Comparison of ENCODE assay signal across 1 cellular context in the genomic region with DNA sequence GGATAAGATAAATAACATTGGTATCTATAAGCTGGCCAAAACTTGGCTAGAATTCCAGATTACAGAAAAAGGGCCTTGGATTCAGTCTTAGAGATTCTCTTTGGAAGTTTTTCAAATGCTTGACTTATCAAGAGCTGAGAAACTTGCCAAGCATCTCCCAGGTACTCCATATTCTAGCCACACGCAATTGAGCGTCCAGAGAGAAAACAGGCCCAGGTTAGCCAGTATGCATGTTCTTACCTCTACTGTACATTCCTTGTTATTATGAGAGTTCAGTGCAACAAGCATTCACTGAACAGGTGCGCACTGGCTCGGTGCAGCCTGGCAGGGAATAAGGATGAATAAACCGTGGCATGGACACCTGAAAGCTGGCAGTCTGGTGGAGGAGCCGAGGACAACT.
TF ChIP-seq lines count a peak whose summit lies in the region.

No MANE protein-coding gene starts in this region.

TF ChIP-seq in GM23338, 12 proteins besides CTCF, POLR2A, EP300 and RAD21 (continued from another document):
- TF ChIP-seq, protein P1, sequence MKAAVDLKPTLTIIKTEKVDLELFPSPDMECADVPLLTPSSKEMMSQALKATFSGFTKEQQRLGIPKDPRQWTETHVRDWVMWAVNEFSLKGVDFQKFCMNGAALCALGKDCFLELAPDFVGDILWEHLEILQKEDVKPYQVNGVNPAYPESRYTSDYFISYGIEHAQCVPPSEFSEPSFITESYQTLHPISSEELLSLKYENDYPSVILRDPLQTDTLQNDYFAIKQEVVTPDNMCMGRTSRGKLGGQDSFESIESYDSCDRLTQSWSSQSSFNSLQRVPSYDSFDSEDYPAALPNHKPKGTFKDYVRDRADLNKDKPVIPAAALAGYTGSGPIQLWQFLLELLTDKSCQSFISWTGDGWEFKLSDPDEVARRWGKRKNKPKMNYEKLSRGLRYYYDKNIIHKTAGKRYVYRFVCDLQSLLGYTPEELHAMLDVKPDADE (IDR thresholded peaks at IDR 0.05): no peak
- no peak for TF ChIP-seq JUNB (IDR thresholded peaks at IDR 0.05; ENCODE audit: unreplicated experiment)
TF ChIP-seq in GM23338: peak in this region for 0.
